In the genomic region with DNA sequence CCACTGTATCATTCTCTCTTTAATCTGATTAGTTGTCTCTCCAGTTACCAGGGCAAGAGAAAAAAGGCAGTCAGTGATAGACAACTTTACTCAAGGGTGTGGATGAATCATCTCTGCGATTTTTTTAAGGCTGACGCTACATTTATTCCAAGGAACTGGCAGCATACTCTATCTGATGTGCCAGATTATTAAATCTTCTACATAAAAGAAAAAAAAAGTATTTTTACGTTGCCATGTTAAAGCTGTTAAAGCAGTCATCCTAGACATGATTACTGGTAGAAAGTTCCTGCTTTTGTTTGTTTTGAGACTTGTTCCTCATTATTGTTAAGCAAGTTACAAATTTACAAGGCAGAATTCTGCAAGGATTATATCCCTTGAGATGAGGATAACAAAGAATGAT, we compare ENCODE assay signal across 8 cellular contexts.
A peak's percentile ranks its signal among the peaks of the same experiment; 100 is the strongest.
DNase-seq lines count a peak whose midpoint lies in the region; ATAC-seq and TF ChIP-seq lines count a peak whose summit lies in the region.

No MANE protein-coding gene starts in this region.

- H3K36me3 ChIP-seq in ACC112 (ENCODE audit: insufficient read depth, low read length) (peaks cover 19% of the 10 kb centered on the region), lower lobe of right lung (peaks cover 8% of the 10 kb centered on the region)

- peak overlapping the region; percentile 13 for H3K27ac Mint-ChIP-seq in MCF 10A (ENCODE audit: low read depth, unreplicated experiment)

- no peaks in the 10 kb centered on the region for H3K9me3 Mint-ChIP-seq in MCF 10A (ENCODE audit: unreplicated experiment)

- H3K4me1 ChIP-seq in ACC112 (ENCODE audit: control insufficient read depth, insufficient read depth, low read length, unreplicated experiment): peaks cover 21% of the 10 kb centered on the region
- peaks cover 16% of the 10 kb centered on the region for H3K4me1 ChIP-seq in lower lobe of right lung

- TF ChIP-seq CTCF in MCF 10A (IDR thresholded peaks at IDR 0.05; ENCODE audit: unreplicated experiment) (no peak), lower lobe of right lung (IDR thresholded peaks at IDR 0.05) (no peak)

- H3K27ac ChIP-seq in ACC112 (ENCODE audit: low read depth, low read length) (peak overlapping the region; percentile 61), lower lobe of right lung (peak overlapping the region; percentile 9)

- H3K79me2 ChIP-seq in ACC112 (ENCODE audit: control insufficient read depth, insufficient read depth, low read length, unreplicated experiment): no peaks in the 10 kb centered on the region

- H3K9me3 ChIP-seq in lower lobe of right lung: no peaks in the 10 kb centered on the region

- no TSS peak for BruUV-seq in MCF 10A (replicated peaks; lab: Mats Ljungman, UMichigan)

- H3K27me3 Mint-ChIP-seq in MCF 10A (ENCODE audit: insufficient read depth, unreplicated experiment): no peaks in the 10 kb centered on the region

- peaks cover 31% of the 10 kb centered on the region for H3K36me3 Mint-ChIP-seq in MCF 10A (ENCODE audit: insufficient read depth, unreplicated experiment)

- no peak overlapping the region for H2AFZ ChIP-seq in ACC112 (ENCODE audit: low read length, unreplicated experiment)

- CTCF ChIA-PET in MCF 10A (lab: Yijun Ruan, JAX): interaction anchor here (0.6 to 0.7 kb wide), 2 partner anchors 28 to 88 kb away, joined by 3 read pairs; no protein-coding TSS in a partner anchor

- H3K27me3 ChIP-seq in ACC112 (ENCODE audit: insufficient read depth, low read length) (no peaks in the 10 kb centered on the region), lower lobe of right lung (ENCODE audit: low read depth) (no peaks in the 10 kb centered on the region)

- intact Hi-C loops in MCF 10A (cut with micrococcal nuclease) (no loop called here), lower lobe of right lung (cut with DNase I) (no loop called here)

- ATAC-seq in HG03097 (IDR thresholded peaks at IDR 0.05; ENCODE audit: low FRiP score, unreplicated experiment) (peak; percentile 18), lower lobe of right lung (peak; percentile 30 to 52), HG03342 (IDR thresholded peaks at IDR 0.05; ENCODE audit: unreplicated experiment) (no peak)

- H3K4me3 ChIP-seq in ACC112 (ENCODE audit: low read depth, low read length) (no peak overlapping the region), lower lobe of right lung (no peak overlapping the region)

- DNase-seq in MCF 10A (ENCODE audit: unreplicated experiment): peak; percentile 60
- no peak for DNase-seq in lower lobe of right lung
- no peak for DNase-seq in NCI-H1694 (lab: John Stamatoyannopoulos, UW)
- DNase-seq in RKO (ENCODE audit: low spot score): no peak
- no peak for DNase-seq in HT-29 (ENCODE audit: low spot score)

- H3K4me1 Mint-ChIP-seq in MCF 10A (ENCODE audit: insufficient read depth, unreplicated experiment): peaks cover 10% of the 10 kb centered on the region

- H3K4me3 Mint-ChIP-seq in MCF 10A (ENCODE audit: unreplicated experiment): no peak overlapping the region

- POLR2A ChIA-PET in MCF 10A (lab: Yijun Ruan, JAX): interaction anchor here (0.6 kb wide), 1 partner anchor 191 kb away, joined by 3 read pairs; no protein-coding TSS in a partner anchor
